ENCODE assay signal across 8 cellular contexts in genomic region chr9:36074870-36075532, GRCh38. TPM values are rescaled to one million over a fixed set of nuclear protein-coding genes. Genes with fewer than 3 reads are reported as not detected.
DNase-seq lines count a peak whose midpoint lies in the region; ATAC-seq and TF ChIP-seq lines count a peak whose summit lies in the region.

No MANE protein-coding gene starts in this region.

- peaks cover 12% of the 10 kb centered on the region for H3K4me1 Mint-ChIP-seq in type B pancreatic cell (ENCODE audit: unreplicated experiment)

- H3K4me1 ChIP-seq in right lobe of liver: peaks cover 0 to 5% (median 0%) of the 10 kb centered on the region in 4 donors

- no peaks in the 10 kb centered on the region for H3K36me3 ChIP-seq in right lobe of liver

- intact Hi-C loops in right lobe of liver (cut with DNase I): no loop called here

- no peaks in the 10 kb centered on the region for H3K27me3 ChIP-seq in right lobe of liver

- H3K36me3 Mint-ChIP-seq in type B pancreatic cell: peaks cover 11% of the 10 kb centered on the region

- no peak overlapping the region for H3K4me3 ChIP-seq in choroid plexus epithelial cell (ENCODE audit: low read depth, low read length)
- H3K4me3 ChIP-seq in right lobe of liver: no peak overlapping the region

- H3K9me3 ChIP-seq in right lobe of liver: no peaks in the 10 kb centered on the region

- H3K27ac ChIP-seq in right lobe of liver: no peak overlapping the region

- no peaks in the 10 kb centered on the region for H3K27me3 Mint-ChIP-seq in type B pancreatic cell

- no peak for TF ChIP-seq POLR2A in right lobe of liver (IDR thresholded peaks at IDR 0.05)

- ATAC-seq in right lobe of liver: peak; percentile 70 to 93 (median 82)
- ATAC-seq in GM19023 (IDR thresholded peaks at IDR 0.05; ENCODE audit: unreplicated experiment): no peak
- ATAC-seq in GM21367 (IDR thresholded peaks at IDR 0.05; ENCODE audit: unreplicated experiment): no peak
- ATAC-seq in GM19324 (IDR thresholded peaks at IDR 0.05; ENCODE audit: low FRiP score, unreplicated experiment): no peak

- H3K27ac Mint-ChIP-seq in type B pancreatic cell: peak overlapping the region; percentile 37

- no peak overlapping the region for H3K4me3 Mint-ChIP-seq in type B pancreatic cell

- no peaks in the 10 kb centered on the region for H3K9me3 Mint-ChIP-seq in type B pancreatic cell

- DNase-seq in NCI-H1105 (lab: John Stamatoyannopoulos, UW): peak; percentile 53
- DNase-seq in choroid plexus epithelial cell (ENCODE audit: low read depth): peak; percentile 95
- DNase-seq in right lobe of liver: peak; percentile 47 to 79 (median 68)
- DNase-seq in type B pancreatic cell (ENCODE audit: extremely low spot score, unreplicated experiment): no peak
- DNase-seq in stimulated activated CD4-positive, alpha-beta T cell treated with anti-CD3 and anti-CD28 coated beads, Interleukin-4, amount 100 ng/mL, for 1 hour: no peak

- 0% methylated on average over 2 of the region's 2 CpGs for WGBS in right lobe of liver (ENCODE audit: insufficient coverage, low coverage, low lambda C conversion rate, missing lambda C conversion rate)

- no peak for TF ChIP-seq CTCF in choroid plexus epithelial cell (conservative IDR thresholded peaks at IDR 0.05; ENCODE audit: low read depth, low read length)
- TF ChIP-seq CTCF in right lobe of liver (IDR thresholded peaks at IDR 0.05): no peak
- no peak for TF ChIP-seq CTCF in type B pancreatic cell (conservative IDR thresholded peaks at IDR 0.05)

RNA-seq across cellular contexts. Expression of gene RECK, which starts 38.3 kb away (rescaled TPM):
- 1 to 10 TPM; 2.0 to 6.2 (median 2.6) TPM for total RNA-seq in right lobe of liver
- 1.9 and 11.7 TPM in 2 replicates for total RNA-seq in type B pancreatic cell (ENCODE audit: low replicate concordance)

Comparison
In these comparisons a context has a peak if more than half of its experiments do, and no peak if none do; other contexts are left out.
1. DNase-seq: peak in NCI-H1105 (single experiment), choroid plexus epithelial cell (single experiment) and right lobe of liver (3 of 3); none in type B pancreatic cell (single experiment) and stimulated activated CD4-positive, alpha-beta T cell treated with anti-CD3 and anti-CD28 coated beads, Interleukin-4, amount 100 ng/mL, for 1 hour (single experiment).
2. ATAC-seq: peak in right lobe of liver (4 of 4); none in GM19023 (single experiment), GM21367 (single experiment) and GM19324 (single experiment).